In genomic region chr3:23886311-23886710, GRCh38 we compare ENCODE assay signal across 24 cellular contexts.
"Had no signal": no experiment of that assay in that cellular context is flagged by ENCODE, and none has a peak within 500 bp of the region (broad histone marks: within the 10 kb centered on the region; RNA-seq: fewer than 3 reads in every experiment).

No MANE protein-coding gene starts in this region.

- H3K4me3 ChIP-seq: dorsolateral prefrontal cortex, lower lobe of right lung, suprapubic skin, transverse colon, uterus had no signal

- DNase-seq: activated CD4-positive, alpha-beta T cell treated with anti-CD3 and anti-CD28 coated beads, Interleukin-2, amount 10 ng/mL, durations not matched to agents 24 days and 14 days; activated CD8-positive, alpha-beta memory T cell treated with anti-CD3 and anti-CD28 coated beads, Interleukin-2, amount 50 U/mL, for 4 hours; activated gamma-delta T cell; activated naive CD8-positive, alpha-beta T cell treated with anti-CD3 and anti-CD28 coated beads, Interleukin-2, amount 10 ng/mL, durations not matched to agents 7 days and 5 days; activated T-cell treated with anti-CD3 and anti-CD28 coated beads, Interleukin-2, amount 50 U/mL, for 72 hours; amygdala; dorsolateral prefrontal cortex; foreskin fibroblast; hypothalamus; islet precursor cell; lower lobe of right lung; occipital lobe; posterior cingulate gyrus; retina; stimulated activated CD4-positive, alpha-beta T cell treated with anti-CD3 and anti-CD28 coated beads, Interleukin-1b, Interleukin-23, amount 100 ng/mL, for 48 hours; stimulated activated CD8-positive, alpha-beta memory T cell treated with anti-CD3 and anti-CD28 coated beads, Interleukin-4, amount 100 ng/mL, for 48 hours; T-cell; transverse colon; uterus had no signal

- H3K4me1 Mint-ChIP-seq: nephron had no signal

- H3K36me3 ChIP-seq: transverse colon, uterus had no signal

- H3K27me3 Mint-ChIP-seq: activated CD4-positive, alpha-beta T cell treated with anti-CD3 and anti-CD28 coated beads, Interleukin-2, amount 10 ng/mL, durations not matched to agents 24 days and 14 days; activated naive CD8-positive, alpha-beta T cell treated with anti-CD3 and anti-CD28 coated beads, Interleukin-2, amount 10 ng/mL, durations not matched to agents 7 days and 5 days; stimulated activated naive CD8-positive, alpha-beta T cell treated with anti-CD3 and anti-CD28 coated beads, Interleukin-15, Interleukin-2, amounts not matched to agents 100 ng/mL and 50 ng/mL, for 24 hours; T-cell had no signal

- FAIRE-seq: colon had no signal

- H3K9me3 ChIP-seq: lower lobe of right lung, suprapubic skin, transverse colon, uterus had no signal

- H3K9me3 Mint-ChIP-seq: activated CD4-positive, alpha-beta T cell treated with anti-CD3 and anti-CD28 coated beads, Interleukin-2, amount 10 ng/mL, durations not matched to agents 24 days and 14 days; activated naive CD8-positive, alpha-beta T cell treated with anti-CD3 and anti-CD28 coated beads, Interleukin-2, amount 10 ng/mL, durations not matched to agents 7 days and 5 days; activated T-cell treated with anti-CD3 and anti-CD28 coated beads, Interleukin-2, amount 50 U/mL, for 72 hours; nephron; stimulated activated naive CD8-positive, alpha-beta T cell treated with anti-CD3 and anti-CD28 coated beads, Interleukin-15, Interleukin-2, amounts not matched to agents 100 ng/mL and 50 ng/mL, for 24 hours; T-cell had no signal

- H3K4me1 ChIP-seq: transverse colon, uterus had no signal

- H3K4me3 Mint-ChIP-seq: activated CD4-positive, alpha-beta T cell treated with anti-CD3 and anti-CD28 coated beads, Interleukin-2, amount 10 ng/mL, durations not matched to agents 24 days and 14 days; activated naive CD8-positive, alpha-beta T cell treated with anti-CD3 and anti-CD28 coated beads, Interleukin-2, amount 10 ng/mL, durations not matched to agents 7 days and 5 days; activated T-cell treated with anti-CD3 and anti-CD28 coated beads, Interleukin-2, amount 50 U/mL, for 72 hours; mesothelial cell of epicardium; nephron; stimulated activated naive CD8-positive, alpha-beta T cell treated with anti-CD3 and anti-CD28 coated beads, Interleukin-15, Interleukin-2, amounts not matched to agents 100 ng/mL and 50 ng/mL, for 24 hours; T-cell had no signal

- ATAC-seq: activated T-cell treated with anti-CD3 and anti-CD28 coated beads, Interleukin-2, amount 50 U/mL, for 72 hours; lower lobe of right lung; T-cell had no signal

- H3K27ac ChIP-seq: lower lobe of right lung, suprapubic skin, transverse colon, uterus had no signal

- H3K27ac Mint-ChIP-seq: activated CD4-positive, alpha-beta T cell treated with anti-CD3 and anti-CD28 coated beads, Interleukin-2, amount 10 ng/mL, durations not matched to agents 24 days and 14 days; activated naive CD8-positive, alpha-beta T cell treated with anti-CD3 and anti-CD28 coated beads, Interleukin-2, amount 10 ng/mL, durations not matched to agents 7 days and 5 days; activated T-cell treated with anti-CD3 and anti-CD28 coated beads, Interleukin-2, amount 50 U/mL, for 72 hours; mesothelial cell of epicardium; nephron; stimulated activated naive CD8-positive, alpha-beta T cell treated with anti-CD3 and anti-CD28 coated beads, Interleukin-15, Interleukin-2, amounts not matched to agents 100 ng/mL and 50 ng/mL, for 24 hours had no signal

- H3K27me3 ChIP-seq: dorsolateral prefrontal cortex, suprapubic skin, transverse colon, uterus had no signal
